In the genomic region with DNA sequence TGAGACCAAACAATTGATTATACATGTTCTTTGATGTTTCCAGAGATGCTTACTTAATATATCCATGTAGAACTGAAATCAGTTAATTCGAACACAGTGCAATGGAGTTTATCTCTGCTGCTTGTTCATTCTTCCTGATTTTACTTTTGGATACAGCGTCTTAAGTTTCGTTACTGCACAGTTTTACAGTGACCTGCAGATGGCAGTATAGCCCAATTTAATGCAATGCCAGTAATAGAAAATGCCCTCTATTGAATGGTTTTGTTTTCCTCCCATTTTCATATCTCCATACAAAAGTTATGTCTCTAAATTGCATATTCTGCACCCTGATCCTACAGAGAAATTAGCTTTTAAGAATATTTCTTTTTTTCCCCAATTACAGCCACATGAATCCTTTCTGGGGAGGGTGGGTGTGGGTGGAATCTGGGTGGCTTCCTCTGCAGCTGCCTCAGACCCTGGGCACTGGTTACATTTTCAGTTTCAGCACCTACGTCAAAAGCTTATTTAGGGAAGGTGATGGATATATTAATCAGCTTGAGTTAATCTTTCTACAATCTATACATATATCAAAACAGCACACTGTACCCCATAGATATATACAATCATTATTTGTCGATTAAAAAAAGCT, we compare ENCODE assay signal across 8 cellular contexts.
A peak's percentile ranks its signal among the peaks of the same experiment; 100 is the strongest.
DNase-seq lines count a peak whose midpoint lies in the region; ATAC-seq, FAIRE-seq and TF ChIP-seq lines count a peak whose summit lies in the region.

No MANE protein-coding gene starts in this region.

- no peaks in the 10 kb centered on the region for H3K9me3 Mint-ChIP-seq in CD8-positive, alpha-beta T cell

- POLR2A ChIA-PET in CD8-positive, alpha-beta T cell (lab: Charles Lee): interaction anchor here (0.7 to 2.0 kb wide), 9 partner anchors 10 to 323 kb away, joined by 3 to 10 read pairs (median 5); no protein-coding TSS in a partner anchor

- no peak overlapping the region for H3K27ac Mint-ChIP-seq in CD8-positive, alpha-beta T cell

- no peaks in the 10 kb centered on the region for H3K36me3 Mint-ChIP-seq in CD8-positive, alpha-beta T cell

- peak; percentile 67 for ATAC-seq in CD8-positive, alpha-beta T cell
- ATAC-seq in GM18511 (IDR thresholded peaks at IDR 0.05; ENCODE audit: unreplicated experiment) (peak; percentile 79), HG03571 (IDR thresholded peaks at IDR 0.05; ENCODE audit: unreplicated experiment) (peak; percentile 78), GM21528 (IDR thresholded peaks at IDR 0.05; ENCODE audit: low FRiP score, unreplicated experiment) (no peak)

- DNase-seq in CD8-positive, alpha-beta T cell: peak in 4 of 7 experiments; percentile 23 to 47 (median 31)
- DNase-seq in RKO (ENCODE audit: low spot score): peak; percentile 68
- DNase-seq in astrocyte of the spinal cord (ENCODE audit: low read depth, low spot score): peak; percentile 43
- DNase-seq in stomach: no peak

- H3K4me1 ChIP-seq in CD8-positive, alpha-beta T cell (ENCODE audit: insufficient read depth, low read length): peaks cover 20% of the 10 kb centered on the region
- H3K4me1 ChIP-seq in stomach: no peaks in the 10 kb centered on the region

- TF ChIP-seq CTCF in CD8-positive, alpha-beta T cell (IDR thresholded peaks at IDR 0.05): peak; percentile 83
- peak; percentile 70 for TF ChIP-seq CTCF in astrocyte of the spinal cord (IDR thresholded peaks at IDR 0.05; ENCODE audit: low read depth, low read length)
- TF ChIP-seq CTCF in stomach (IDR thresholded peaks at IDR 0.05): peak in 5 of 7 experiments; percentile 46 to 73 (median 58)

- no peaks in the 10 kb centered on the region for H3K9me3 ChIP-seq in CD8-positive, alpha-beta T cell (ENCODE audit: low read length)
- peaks cover 0 to 5% (median 2%) of the 10 kb centered on the region in 4 donors for H3K9me3 ChIP-seq in stomach

- peaks cover 34% of the 10 kb centered on the region for H3K4me1 Mint-ChIP-seq in CD8-positive, alpha-beta T cell (ENCODE audit: low read depth)

- intact Hi-C loops in CD8-positive, alpha-beta T cell (cut with DNase I, micrococcal nuclease): loop anchor here (1.0 to 2.0 kb wide), 10 partner anchors 47 to 394 kb away; partner anchors contain the start of gene MUCL1 (in 2 of the 2)
- intact Hi-C loops in stomach (cut with DNase I; ENCODE audit: low total_unique reads): no loop called here

- peak; percentile 99 for FAIRE-seq in islet of Langerhans (lab: Jason Lieb, UNC)

- no peaks in the 10 kb centered on the region for H3K36me3 ChIP-seq in CD8-positive, alpha-beta T cell (ENCODE audit: insufficient read depth, low read length)
- no peaks in the 10 kb centered on the region for H3K36me3 ChIP-seq in stomach

- TF ChIP-seq EP300 in stomach (IDR thresholded peaks at IDR 0.05): no peak

- WGBS in stomach, 5 donors: 21 to 27% (median 24%) methylated on average over 5 of the region's 5 CpGs

- in situ Hi-C loops in astrocyte of the spinal cord (cut with HindIII; ENCODE audit: low sequenced_read_pairs): no loop called here

- no peaks in the 10 kb centered on the region for H3K27me3 ChIP-seq in CD8-positive, alpha-beta T cell (ENCODE audit: insufficient read depth, low read length)
- no peaks in the 10 kb centered on the region for H3K27me3 ChIP-seq in stomach

- H3K4me3 ChIP-seq in CD8-positive, alpha-beta T cell (ENCODE audit: low read depth, low read length): no peak overlapping the region
- H3K4me3 ChIP-seq in astrocyte of the spinal cord (ENCODE audit: low read depth, low read length) (no peak overlapping the region), stomach (no peak overlapping the region)

- CTCF ChIA-PET in CD8-positive, alpha-beta T cell (lab: Charles Lee): interaction anchor here (0.6 to 4.8 kb wide), 54 partner anchors 10 to 395 kb away, joined by 3 to 132 read pairs (median 5); partner anchors contain the start of genes MUCL1 and TESPA1

- no peaks in the 10 kb centered on the region for H3K27me3 Mint-ChIP-seq in CD8-positive, alpha-beta T cell (ENCODE audit: low read depth)

- no peak overlapping the region for H3K27ac ChIP-seq in CD8-positive, alpha-beta T cell (ENCODE audit: low read depth, low read length)
- no peak overlapping the region for H3K27ac ChIP-seq in stomach

- H3K4me3 Mint-ChIP-seq in CD8-positive, alpha-beta T cell: peak overlapping the region; percentile 61

- TF ChIP-seq POLR2A in stomach (IDR thresholded peaks at IDR 0.05): no peak
